In the genomic region with DNA sequence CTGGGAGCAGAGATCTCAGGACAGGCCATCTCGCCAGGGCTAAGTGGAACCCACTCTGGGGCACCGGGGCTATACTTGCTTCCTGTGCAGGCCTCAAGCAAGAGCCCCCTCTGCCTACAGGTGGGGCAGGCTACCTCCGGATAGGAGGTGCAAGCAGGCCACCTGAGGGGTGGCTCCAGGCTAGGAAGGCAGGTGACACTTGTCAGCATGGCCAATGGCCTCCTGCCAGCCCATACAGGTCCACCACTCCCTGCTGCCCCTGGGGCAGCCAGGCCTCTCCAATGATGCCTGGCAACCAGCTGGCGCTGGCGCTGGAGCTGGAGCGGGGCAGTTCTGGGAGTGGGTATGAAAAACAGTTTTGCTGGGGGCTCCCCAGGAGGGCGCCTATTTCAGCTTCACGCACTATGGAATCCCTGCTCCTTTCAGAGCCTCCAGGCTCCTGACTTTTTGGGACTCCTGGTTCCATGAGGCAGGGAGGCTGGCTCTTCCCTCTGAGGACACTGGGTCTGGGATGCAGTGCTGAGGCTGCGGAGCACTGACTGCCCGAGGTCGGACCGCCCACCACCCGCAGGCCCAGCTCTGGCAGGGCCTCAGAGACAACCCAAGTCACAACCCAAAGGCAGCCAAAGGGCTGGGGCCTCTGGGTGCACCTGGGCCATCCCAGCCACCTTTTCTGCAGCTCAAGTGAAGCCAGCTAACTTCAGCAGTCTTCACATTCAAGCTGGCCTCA, we compare ENCODE assay signal across 2 cellular contexts.
TF ChIP-seq lines count a peak whose summit lies in the region.

No MANE protein-coding gene starts in this region.

TF ChIP-seq in SK-N-SH, 30 proteins besides CTCF, POLR2A, EP300 and RAD21 (continued from another document):
- TF ChIP-seq PBX3 (IDR thresholded peaks at IDR 0.05) (no peak), RCOR1 (IDR thresholded peaks at IDR 0.05; ENCODE audit: low read length) (0 out of 2 replicates have a peak, but pooled peaks have one; percentile 7), POLR2AphosphoS5 (IDR thresholded peaks at IDR 0.05; ENCODE audit: low read depth, low read length) (no peak)

TF ChIP-seq in SK-N-SH treated with all-trans-retinoic acid at 6 μM for 48 hours, 23 proteins besides CTCF, POLR2A, EP300 and RAD21 (continued from another document):
- TF ChIP-seq CSRNP3 (CRISPR knock-in tag; IDR thresholded peaks at IDR 0.05): no peak
- TF ChIP-seq RARB (CRISPR knock-in tag; IDR thresholded peaks at IDR 0.05): no peak
- TF ChIP-seq BACH2 (CRISPR knock-in tag; IDR thresholded peaks at IDR 0.05; ENCODE audit: borderline replicate concordance): no peak
- TF ChIP-seq, protein P1, sequence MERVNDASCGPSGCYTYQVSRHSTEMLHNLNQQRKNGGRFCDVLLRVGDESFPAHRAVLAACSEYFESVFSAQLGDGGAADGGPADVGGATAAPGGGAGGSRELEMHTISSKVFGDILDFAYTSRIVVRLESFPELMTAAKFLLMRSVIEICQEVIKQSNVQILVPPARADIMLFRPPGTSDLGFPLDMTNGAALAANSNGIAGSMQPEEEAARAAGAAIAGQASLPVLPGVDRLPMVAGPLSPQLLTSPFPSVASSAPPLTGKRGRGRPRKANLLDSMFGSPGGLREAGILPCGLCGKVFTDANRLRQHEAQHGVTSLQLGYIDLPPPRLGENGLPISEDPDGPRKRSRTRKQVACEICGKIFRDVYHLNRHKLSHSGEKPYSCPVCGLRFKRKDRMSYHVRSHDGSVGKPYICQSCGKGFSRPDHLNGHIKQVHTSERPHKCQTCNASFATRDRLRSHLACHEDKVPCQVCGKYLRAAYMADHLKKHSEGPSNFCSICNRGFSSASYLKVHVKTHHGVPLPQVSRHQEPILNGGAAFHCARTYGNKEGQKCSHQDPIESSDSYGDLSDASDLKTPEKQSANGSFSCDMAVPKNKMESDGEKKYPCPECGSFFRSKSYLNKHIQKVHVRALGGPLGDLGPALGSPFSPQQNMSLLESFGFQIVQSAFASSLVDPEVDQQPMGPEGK (CRISPR knock-in tag; IDR thresholded peaks at IDR 0.05; ENCODE audit: borderline replicate concordance): no peak
- no peak for TF ChIP-seq CSDC2 (CRISPR knock-in tag; IDR thresholded peaks at IDR 0.05)
- TF ChIP-seq OSR1 (CRISPR knock-in tag; IDR thresholded peaks at IDR 0.05): no peak
- TF ChIP-seq POU6F1 (CRISPR knock-in tag; IDR thresholded peaks at IDR 0.05; ENCODE audit: borderline replicate concordance, low read depth): no peak
- no peak for TF ChIP-seq CREB5 (CRISPR knock-in tag; IDR thresholded peaks at IDR 0.05; ENCODE audit: low read depth)
- TF ChIP-seq SNAI2 (CRISPR knock-in tag; IDR thresholded peaks at IDR 0.05): no peak
- no peak for TF ChIP-seq ZFP3 (CRISPR knock-in tag; IDR thresholded peaks at IDR 0.05)
- no peak for TF ChIP-seq TOX (CRISPR knock-in tag; IDR thresholded peaks at IDR 0.05; ENCODE audit: borderline replicate concordance)
- TF ChIP-seq TSHZ2 (CRISPR knock-in tag; IDR thresholded peaks at IDR 0.05): no peak
- no peak for TF ChIP-seq ESRRG (CRISPR knock-in tag; IDR thresholded peaks at IDR 0.05)
- TF ChIP-seq GLIS3 (CRISPR knock-in tag; IDR thresholded peaks at IDR 0.05): no peak
- TF ChIP-seq ZC3H10 (CRISPR knock-in tag; IDR thresholded peaks at IDR 0.05): no peak
